28 cellular contexts compared by ENCODE assay signal in the genomic region with DNA sequence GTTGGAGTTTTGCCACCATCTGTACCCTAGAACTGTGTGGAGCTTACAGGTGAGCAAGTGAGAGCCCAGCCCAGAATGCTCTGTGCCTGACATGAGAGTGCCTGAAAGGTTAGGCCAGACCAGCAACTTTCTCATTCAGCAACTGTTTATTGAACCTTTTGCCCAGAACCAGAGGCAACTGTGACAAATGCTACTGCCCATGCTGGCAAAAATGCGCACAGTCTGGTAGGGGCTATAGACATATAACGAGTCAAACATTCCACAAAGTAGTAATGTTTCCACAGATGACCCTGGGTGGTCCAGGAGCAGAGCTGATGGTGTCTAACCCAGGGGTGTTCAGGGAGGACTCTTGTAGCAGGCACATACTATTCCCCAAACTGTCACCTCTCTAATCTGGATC. TPM values are rescaled to one million over a fixed set of nuclear protein-coding genes. Genes with fewer than 3 reads are reported as not detected.
A peak's percentile ranks its signal among the peaks of the same experiment; 100 is the strongest.
DNase-seq lines count a peak whose midpoint lies in the region; TF ChIP-seq lines count a peak whose summit lies in the region.
"Had no signal": no experiment of that assay in that cellular context is flagged by ENCODE, and none has a peak within 500 bp of the region (broad histone marks: within the 10 kb centered on the region; RNA-seq: fewer than 3 reads in every experiment).

No MANE protein-coding gene starts in this region.

- POLR2A ChIA-PET in RWPE1 (lab: Yijun Ruan, JAX; ENCODE audit: low non-redundant PET) = no interaction called here

- no peaks in the 10 kb centered on the region for H3K79me2 ChIP-seq in trophoblast cell (ENCODE audit: control insufficient read depth, insufficient read depth, low read length, poor library complexity)

- H3K18ac ChIP-seq in trophoblast cell (ENCODE audit: low read length) = no peak overlapping the region

- H3K23ac ChIP-seq in trophoblast cell (ENCODE audit: low read length) = no peak overlapping the region

- no peak overlapping the region for H3K4me2 ChIP-seq in trophoblast cell (ENCODE audit: low read length)

- H3K27ac ChIP-seq in C4-2B (peak overlapping the region; percentile 23), RWPE1 (peak overlapping the region; percentile 10; the same call in 1 of the 2 replicates), esophagus squamous epithelium (peak overlapping the region; percentile 59 to 77 (median 70)), trophoblast cell (ENCODE audit: low read depth, low read length) (no peak overlapping the region)
- H3K27ac ChIP-seq: cardiac muscle cell, coronary artery, psoas muscle, upper lobe of right lung had no signal

- H3K36me3 ChIP-seq in esophagus squamous epithelium = no peaks in the 10 kb centered on the region
- no peaks in the 10 kb centered on the region for H3K36me3 ChIP-seq in trophoblast cell (ENCODE audit: control insufficient read depth in 1 of 2, insufficient read depth in 2 of 2, low read length in 2 of 2)
- H3K36me3 ChIP-seq: cardiac muscle cell, HAP-1, upper lobe of right lung had no signal

- H4K12ac ChIP-seq in trophoblast cell (ENCODE audit: low read depth, low read length) = no peak overlapping the region

- DNase-seq in RWPE1 (ENCODE audit: low spot score) (no peak), esophagus squamous epithelium (lab: John Stamatoyannopoulos, UW) (no peak), trophoblast cell (peak; percentile 67 to 80), T-helper 1 cell (no peak), ACHN (no peak), anterior cingulate cortex (lab: John Stamatoyannopoulos, UW) (no peak), NCI-H2227 (lab: John Stamatoyannopoulos, UW; ENCODE audit: unreplicated experiment) (no peak)
- DNase-seq: activated CD4-positive, alpha-beta memory T cell treated with anti-CD3 and anti-CD28 coated beads for 36 hours; activated CD4-positive, CD25-positive, alpha-beta regulatory T cell treated with anti-CD3 and anti-CD28 coated beads, Interleukin-2, amount 50 U/mL, for 72 hours; activated naive CD4-positive, alpha-beta T cell treated with anti-CD3 and anti-CD28 coated beads for 36 hours; amygdala; CD8-positive, alpha-beta T cell; DMS153; effector memory CD4-positive, alpha-beta T cell; glutamatergic neuron; Karpas-422; naive thymus-derived CD4-positive, alpha-beta T cell; NCI-H1436; NCI-H2081; NCI-H526 treated with DMSO at 0.1 percent for 48 hours; NK-92 treated with Interleukin-12 subunit alpha and Interleukin-12 subunit beta, amount 100 ng/mL, for 24 hours; psoas muscle; stimulated activated CD4-positive, alpha-beta T cell treated with anti-CD3 and anti-CD28 coated beads, Interleukin-4, amount 100 ng/mL, for 24 hours; upper lobe of right lung had no signal

- no peak overlapping the region for H2BK120ac ChIP-seq in trophoblast cell (ENCODE audit: insufficient read depth, low read length, poor library complexity)

- intact Hi-C loops in esophagus squamous epithelium (cut with DNase I) = no loop called here

- no peak for TF ChIP-seq POLR2A in esophagus squamous epithelium (IDR thresholded peaks at IDR 0.05)

- H3K4me1 ChIP-seq in esophagus squamous epithelium (peaks cover 6 to 58% (median 26%) of the 10 kb centered on the region in 3 donors), trophoblast cell (ENCODE audit: control insufficient read depth in 1 of 2, insufficient read depth in 2 of 2, low read length in 2 of 2) (peaks cover 4 to 18% of the 10 kb centered on the region in 2 experiments)
- H3K4me1 ChIP-seq: HAP-1 had no signal

- no peak overlapping the region for H3K4me3 ChIP-seq in esophagus squamous epithelium
- H3K4me3 ChIP-seq in trophoblast cell (ENCODE audit: low read depth, low read length) = no peak overlapping the region
- H3K4me3 ChIP-seq: cardiac muscle cell, coronary artery, HAP-1, psoas muscle, upper lobe of right lung had no signal

- H3K4ac ChIP-seq in trophoblast cell (ENCODE audit: low read depth, low read length) = no peak overlapping the region

- H2AK5ac ChIP-seq in trophoblast cell (ENCODE audit: low read length) = no peak overlapping the region

- in situ Hi-C loops in ACHN (cut with HindIII; ENCODE audit: low pct_ligation_motif_present, low pct_unique_long_range_greater_than_20kb, low sequenced_read_pairs) = no loop called here

- 80 to 81% methylated on average over 2 of the region's 2 CpGs for WGBS in esophagus squamous epithelium, 2 donors
- no CpG with 5 or more reads among the region's 2 CpGs for WGBS in trophoblast cell (ENCODE audit: extremely low coverage, insufficient coverage, insufficient read length)

- CTCF ChIA-PET in RWPE1 (lab: Yijun Ruan, JAX) = no interaction called here

- H3K27me3 ChIP-seq in esophagus squamous epithelium (no peaks in the 10 kb centered on the region), trophoblast cell (ENCODE audit: insufficient read depth, low read length) (no peaks in the 10 kb centered on the region)
- H3K27me3 ChIP-seq: cardiac muscle cell, upper lobe of right lung had no signal

- H3K9ac ChIP-seq in trophoblast cell (ENCODE audit: low read length) = no peak overlapping the region

- H2BK5ac ChIP-seq in trophoblast cell (ENCODE audit: low read depth, low read length, poor library complexity) = no peak overlapping the region

- no peak overlapping the region for H4K8ac ChIP-seq in trophoblast cell (ENCODE audit: low read depth, low read length)

- no peak for TF ChIP-seq CTCF in C4-2B (conservative IDR thresholded peaks at IDR 0.05)
- TF ChIP-seq CTCF in RWPE1 (conservative IDR thresholded peaks at IDR 0.05; ENCODE audit: low read depth) = no peak
- no peak for TF ChIP-seq CTCF in esophagus squamous epithelium (IDR thresholded peaks at IDR 0.05)

- no peak overlapping the region for H4K91ac ChIP-seq in trophoblast cell (ENCODE audit: low read depth, low read length)

- H3K79me1 ChIP-seq in trophoblast cell (ENCODE audit: low read length) = peaks cover 4% of the 10 kb centered on the region

- H2AFZ ChIP-seq in trophoblast cell (ENCODE audit: insufficient read depth, low read length, poor library complexity) = no peak overlapping the region

- no peaks in the 10 kb centered on the region for H3K9me3 ChIP-seq in esophagus squamous epithelium
- no peaks in the 10 kb centered on the region for H3K9me3 ChIP-seq in trophoblast cell (ENCODE audit: insufficient read depth, low read depth, low read length)
- H3K9me3 ChIP-seq: HAP-1, psoas muscle, upper lobe of right lung had no signal

- no peak overlapping the region for H2BK12ac ChIP-seq in trophoblast cell (ENCODE audit: low read length)

- no peak overlapping the region for H3K14ac ChIP-seq in trophoblast cell (ENCODE audit: low read length)

RNA-seq across cellular contexts. Expression of a gene that starts 56.0 kb away (rescaled TPM):
- total RNA-seq in esophagus squamous epithelium = 10 to 100 TPM in 3 of 4 donors, 1 to 10 TPM in 1; 9.3 to 27.0 (median 20.5) TPM
- polyA plus RNA-seq in trophoblast cell (2013) = 16.0 and 17.6 TPM in 2 replicates

Comparison
In these comparisons a context has a peak if more than half of its experiments do, and no peak if none do; other contexts are left out.
1. DNase-seq: peak in trophoblast cell (2 of 2); none in RWPE1 (single experiment), esophagus squamous epithelium (single experiment), T-helper 1 cell (0 of 5), ACHN (single experiment), anterior cingulate cortex (0 of 58) and NCI-H2227 (single experiment).